In genomic region chr15:90086868-90087268, GRCh38 we compare ENCODE assay signal across 8 cellular contexts. TPM values are rescaled to one million over a fixed set of nuclear protein-coding genes. Genes with fewer than 3 reads are reported as not detected.
DNase-seq lines count a peak whose midpoint lies in the region; ATAC-seq and TF ChIP-seq lines count a peak whose summit lies in the region.

No MANE protein-coding gene starts in this region.

- no peaks in the 10 kb centered on the region for H3K36me3 ChIP-seq in endodermal cell (ENCODE audit: control insufficient read depth, insufficient read depth, low read length)

- H3K9me3 Mint-ChIP-seq in activated B cell treated with CpG ODN at 0.5 μM for 24 hours = no peaks in the 10 kb centered on the region
- no peaks in the 10 kb centered on the region for H3K9me3 Mint-ChIP-seq in endodermal cell
- H3K9me3 Mint-ChIP-seq in neural crest cell = no peaks in the 10 kb centered on the region

- no peaks in the 10 kb centered on the region for H3K27me3 ChIP-seq in endodermal cell (ENCODE audit: control insufficient read depth, insufficient read depth, low read length, poor library complexity, severe bottlenecking)

- TF ChIP-seq CTCF in activated B cell treated with CpG ODN at 0.5 μM for 24 hours (IDR thresholded peaks at IDR 0.05) = peak; percentile 22
- TF ChIP-seq CTCF in endodermal cell (conservative IDR thresholded peaks at IDR 0.05) = peak; percentile 85
- TF ChIP-seq CTCF in neural crest cell (conservative IDR thresholded peaks at IDR 0.05) = peak; percentile 72

- H3K4me1 Mint-ChIP-seq in activated B cell treated with CpG ODN at 0.5 μM for 24 hours (peaks cover 15% of the 10 kb centered on the region), endodermal cell (no peaks in the 10 kb centered on the region), neural crest cell (peaks cover 10% of the 10 kb centered on the region)

- CTCF ChIA-PET in activated B cell treated with CpG ODN at 0.5 μM for 24 hours (lab: Charles Lee) = interaction anchor here (0.8 to 4.8 kb wide), 6 partner anchors 12 to 346 kb away, joined by 3 to 26 read pairs (median 12); no protein-coding TSS in a partner anchor

- H3K27me3 Mint-ChIP-seq in activated B cell treated with CpG ODN at 0.5 μM for 24 hours (no peaks in the 10 kb centered on the region), endodermal cell (ENCODE audit: insufficient read depth) (peaks cover 12% of the 10 kb centered on the region), neural crest cell (ENCODE audit: low read depth) (peaks cover 3% of the 10 kb centered on the region)

- DNase-seq in NCI-H2171 treated with DMSO at 0.1 percent for 48 hours (lab: John Stamatoyannopoulos, UW) = peak; percentile 29
- no peak for DNase-seq in NCI-H2171 (lab: John Stamatoyannopoulos, UW)
- peak; percentile 67 to 77 for DNase-seq in Kasumi-1 (lab: John Stamatoyannopoulos, UW)
- peak; percentile 45 for DNase-seq in activated B cell treated with CpG ODN at 0.5 μM for 24 hours
- peak; percentile 87 for DNase-seq in endodermal cell
- peak; percentile 52 for DNase-seq in neural crest cell (ENCODE audit: low read depth, low spot score)
- DNase-seq in NCI-H1694 treated with DMSO at 0.1 percent for 48 hours (lab: John Stamatoyannopoulos, UW) = no peak

- H3K27ac ChIP-seq in endodermal cell (ENCODE audit: low read depth, low read length) = no peak overlapping the region

- H3K36me3 Mint-ChIP-seq in activated B cell treated with CpG ODN at 0.5 μM for 24 hours (ENCODE audit: low read depth) (peaks cover 74% of the 10 kb centered on the region), endodermal cell (ENCODE audit: low read depth) (peaks cover 14% of the 10 kb centered on the region), neural crest cell (ENCODE audit: low read depth) (peaks cover 34% of the 10 kb centered on the region)

- H3K27ac Mint-ChIP-seq in activated B cell treated with CpG ODN at 0.5 μM for 24 hours (no peak overlapping the region), endodermal cell (no peak overlapping the region), neural crest cell (ENCODE audit: unreplicated experiment) (peak overlapping the region; percentile 52)

- POLR2A ChIA-PET in activated B cell treated with CpG ODN at 0.5 μM for 24 hours (lab: Charles Lee) = interaction anchor here (0.6 to 1.3 kb wide), 3 partner anchors 22 to 188 kb away, joined by 3 to 7 read pairs (median 4); no protein-coding TSS in a partner anchor

- no peaks in the 10 kb centered on the region for H3K9me3 ChIP-seq in endodermal cell (ENCODE audit: control insufficient read depth, low read length)

- ATAC-seq in activated B cell treated with CpG ODN at 0.5 μM for 24 hours (ENCODE audit: low read depth) = peak; percentile 79
- ATAC-seq in GM21515 (IDR thresholded peaks at IDR 0.05; ENCODE audit: unreplicated experiment) = no peak

- no peak overlapping the region for H3K4me3 ChIP-seq in endodermal cell (ENCODE audit: low read length)

- H3K4me3 Mint-ChIP-seq in activated B cell treated with CpG ODN at 0.5 μM for 24 hours (no peak overlapping the region), endodermal cell (no peak overlapping the region), neural crest cell (peak overlapping the region; percentile 67)

- intact Hi-C loops in activated B cell treated with CpG ODN at 0.5 μM for 24 hours (cut with micrococcal nuclease) = loop anchor here (1.0 to 2.0 kb wide), 5 partner anchors 189 to 347 kb away; no protein-coding TSS in a partner anchor

- no peaks in the 10 kb centered on the region for H3K4me1 ChIP-seq in endodermal cell (ENCODE audit: control insufficient read depth, insufficient read depth, low read length)

- no peak overlapping the region for H3K9ac ChIP-seq in endodermal cell (ENCODE audit: extremely low read depth, low read length, poor library complexity, severe bottlenecking)

- WGBS in endodermal cell (ENCODE audit: insufficient coverage in 1 of 2, insufficient read length in 1 of 2), 2 experiments = 86 to 93% methylated on average over 5 to 7 of the region's 7 CpGs

RNA-seq across cellular contexts. Expression of gene IDH2, which starts 15.4 kb away (rescaled TPM):
- total RNA-seq in activated B cell treated with CpG ODN at 0.5 μM for 24 hours (49.1 and 51.2 TPM in 2 replicates), endodermal cell (10 to 100 TPM; 27.0 to 50.8 TPM), neural crest cell (214 and 218 TPM in 2 replicates)
- 120 TPM for polyA plus RNA-seq in endodermal cell (2013, experiment 1 of 2)
- polyA plus RNA-seq in endodermal cell (2013, experiment 2 of 2) = 116 TPM

Comparison
In these comparisons a context has a peak if more than half of its experiments do, and no peak if none do; other contexts are left out.
1. DNase-seq: peak in NCI-H2171 treated with DMSO at 0.1 percent for 48 hours (single experiment), Kasumi-1 (2 of 2), activated B cell treated with CpG ODN at 0.5 μM for 24 hours (single experiment), endodermal cell (single experiment) and neural crest cell (single experiment); none in NCI-H2171 (single experiment) and NCI-H1694 treated with DMSO at 0.1 percent for 48 hours (single experiment).
2. CTCF ChIP-seq: peak in every context shown above with its lines; median percentile 85 in endodermal cell; 72 in neural crest cell; 22 in activated B cell treated with CpG ODN at 0.5 μM for 24 hours.